Comparison of ENCODE assay signal across 8 cellular contexts in genomic region chr4:152779513-152780266, GRCh38. TPM values are rescaled to one million over a fixed set of nuclear protein-coding genes. Genes with fewer than 3 reads are reported as not detected.
DNase-seq lines count a peak whose midpoint lies in the region; ATAC-seq and TF ChIP-seq lines count a peak whose summit lies in the region.

TSS of gene ARFIP1 (plus strand) at chr4:152779954. CDS start at chr4:152829634, 49,680 bp downstream.
TSS of gene TIGD4 (minus strand) at chr4:152779730. CDS start at chr4:152771004, 8,726 bp downstream.

- peaks cover 18% of the 10 kb centered on the region; the same call in 1 of the 2 replicates for H3K4me1 ChIP-seq in PC-3 (ENCODE audit: insufficient read depth, low read length)
- peaks cover 28 to 42% (median 35%) of the 10 kb centered on the region in 4 donors for H3K4me1 ChIP-seq in esophagus muscularis mucosa
- peaks cover 0 to 31% of the 10 kb centered on the region in 2 donors for H3K4me1 ChIP-seq in muscle layer of duodenum (ENCODE audit: control insufficient read depth in 1 of 2, insufficient read depth in 2 of 2, low read length in 2 of 2)

- H3K36me3 Mint-ChIP-seq in activated T-cell treated with anti-CD3 and anti-CD28 coated beads, Interleukin-2, amount 50 U/mL, for 4 hours (ENCODE audit: insufficient read depth) = peaks cover 2% of the 10 kb centered on the region

- peaks cover 43% of the 10 kb centered on the region for H3K4me1 Mint-ChIP-seq in activated T-cell treated with anti-CD3 and anti-CD28 coated beads, Interleukin-2, amount 50 U/mL, for 4 hours (ENCODE audit: low read depth)

- H3K79me2 ChIP-seq in PC-3 (ENCODE audit: low read length) = peaks cover 47% of the 10 kb centered on the region

- H3K27me3 ChIP-seq in PC-3 (ENCODE audit: low read length) (no peaks in the 10 kb centered on the region), esophagus muscularis mucosa (no peaks in the 10 kb centered on the region), muscle layer of duodenum (ENCODE audit: low read depth, low read length) (no peaks in the 10 kb centered on the region)

- no peaks in the 10 kb centered on the region for H3F3A ChIP-seq in PC-3 (ENCODE audit: low read length, unreplicated experiment)

- BruUV-seq in PC-3 (replicated peaks; lab: Mats Ljungman, UMichigan) = no TSS peak

- TF ChIP-seq CTCF in PC-3 (conservative IDR thresholded peaks at IDR 0.05; ENCODE audit: low read depth, low read length) (peak; percentile 26; the same call in 1 of the 2 replicates), esophagus muscularis mucosa (IDR thresholded peaks at IDR 0.05) (peak in 2 of 3 experiments; percentile 26 to 30)

- H3K4me2 ChIP-seq in PC-3 (ENCODE audit: low read length) = peak within 1 kb of the TSS; percentile 78

- peak within 1 kb of the TSS; percentile 69 for H3K9ac ChIP-seq in PC-3 (ENCODE audit: low read length)

- H2AFZ ChIP-seq in PC-3 (ENCODE audit: low read length) = peak within 1 kb of the TSS; percentile 84

- no peaks in the 10 kb centered on the region for H3K27me3 Mint-ChIP-seq in activated T-cell treated with anti-CD3 and anti-CD28 coated beads, Interleukin-2, amount 50 U/mL, for 4 hours (ENCODE audit: low read depth)

- H3K9me3 Mint-ChIP-seq in activated T-cell treated with anti-CD3 and anti-CD28 coated beads, Interleukin-2, amount 50 U/mL, for 4 hours = no peaks in the 10 kb centered on the region

- under 1% methylated on average over 31 of the region's 55 CpGs for WGBS in esophagus muscularis mucosa

- peak within 1 kb of the TSS; percentile 88 for H3K4me3 ChIP-seq in Jurkat, Clone E6-1 (ENCODE audit: low read length)
- H3K4me3 ChIP-seq in PC-3 (ENCODE audit: low read length) = peak within 1 kb of the TSS; percentile 98
- peak within 1 kb of the TSS; percentile 56 to 84 (median 81) for H3K4me3 ChIP-seq in esophagus muscularis mucosa
- H3K4me3 ChIP-seq in muscle layer of duodenum (ENCODE audit: low read depth in 1 of 2, low read length in 2 of 2) = peak within 1 kb of the TSS; percentile 88

- intact Hi-C loops in PC-3 (cut with micrococcal nuclease) (no loop called here), esophagus muscularis mucosa (cut with DNase I) (loop anchor here (10.0 kb wide), 1 partner anchor 1685 kb away; the partner anchor contains the start of gene RPS3A)

- CTCF ChIA-PET in PC-3 (lab: Charles Lee) = no interaction called here

- no peak for TF ChIP-seq POLR2A in esophagus muscularis mucosa (IDR thresholded peaks at IDR 0.05; ENCODE audit: low read depth)

- peaks cover 20% of the 10 kb centered on the region; the same call in 1 of the 2 replicates for H4K20me1 ChIP-seq in PC-3 (ENCODE audit: low read length)

- H3K36me3 ChIP-seq in PC-3 (ENCODE audit: low read depth, low read length) (no peaks in the 10 kb centered on the region), esophagus muscularis mucosa (no peaks in the 10 kb centered on the region), muscle layer of duodenum (ENCODE audit: control insufficient read depth in 1 of 2, insufficient read depth in 2 of 2, low read length in 2 of 2) (peaks cover 0 to 3% of the 10 kb centered on the region in 2 donors)

- TF ChIP-seq EP300 in esophagus muscularis mucosa (IDR thresholded peaks at IDR 0.05) = no peak

- DNase-seq in DMS53 treated with DMSO at 0.1 percent for 48 hours (lab: John Stamatoyannopoulos, UW; ENCODE audit: unreplicated experiment) (peak; percentile 88), PC-3 (peak; percentile 94), esophagus muscularis mucosa (ENCODE audit: extremely low spot score) (peak; percentile 99)
- DNase-seq in Jurkat, Clone E6-1 (ENCODE audit: low read depth, low spot score) = peak; percentile 93
- DNase-seq in activated T-cell treated with anti-CD3 and anti-CD28 coated beads, Interleukin-2, amount 50 U/mL, for 4 hours = peak; percentile 92
- peak; percentile 90 to 91 for DNase-seq in stimulated activated CD8-positive, alpha-beta memory T cell treated with anti-CD3 and anti-CD28 coated beads, Interleukin-7, amount 100 ng/mL, for 4 hours (ENCODE audit: low read depth in 2 of 2)

- H3K27ac ChIP-seq in PC-3 (ENCODE audit: low read length) = peak within 1 kb of the TSS; percentile 61
- H3K27ac ChIP-seq in esophagus muscularis mucosa (replicated peaks in 1 of 4) = peak within 1 kb of the TSS; percentile 91 to 92 (median 92)
- H3K27ac ChIP-seq in muscle layer of duodenum (ENCODE audit: low read length) = peak within 1 kb of the TSS; percentile 91

- POLR2A ChIA-PET in PC-3 (lab: Charles Lee; ENCODE audit: unreplicated experiment) = interaction anchor here (0.5 to 0.7 kb wide), 4 partner anchors 190 to 482 kb away, joined by 3 to 8 read pairs (median 4); no protein-coding TSS in a partner anchor

- H3K4me3 Mint-ChIP-seq in activated T-cell treated with anti-CD3 and anti-CD28 coated beads, Interleukin-2, amount 50 U/mL, for 4 hours = peak within 1 kb of the TSS; percentile 100

- no peaks in the 10 kb centered on the region for H3K9me3 ChIP-seq in PC-3 (ENCODE audit: low read length)
- H3K9me3 ChIP-seq in esophagus muscularis mucosa = no peaks in the 10 kb centered on the region
- no peaks in the 10 kb centered on the region for H3K9me3 ChIP-seq in muscle layer of duodenum (ENCODE audit: control insufficient read depth in 1 of 2, low read length in 2 of 2)

- peak; percentile 94 for ATAC-seq in GM21619 (IDR thresholded peaks at IDR 0.05; ENCODE audit: unreplicated experiment)
- ATAC-seq in PC-3 = peak; percentile 87
- ATAC-seq in activated T-cell treated with anti-CD3 and anti-CD28 coated beads, Interleukin-2, amount 50 U/mL, for 4 hours = peak; percentile 91 to 92

- H3K9me2 ChIP-seq in PC-3 (replicated peaks; ENCODE audit: low read length) = no peaks in the 10 kb centered on the region

RNA-seq across cellular contexts. Expression of gene ARFIP1, which starts in this region (rescaled TPM):
- 14.4 TPM for polyA plus RNA-seq in Jurkat, Clone E6-1 (2012; ENCODE audit: insufficient read depth, insufficient read length)
- total RNA-seq in PC-3 (2014; rRNA removed) = 23.5 and 28.1 TPM in 2 replicates
- total RNA-seq in activated T-cell treated with anti-CD3 and anti-CD28 coated beads, Interleukin-2, amount 50 U/mL, for 4 hours = 10 to 100 TPM in 2 of 3 donors, 1 to 10 TPM in 1; 9.8 to 11.7 (median 10.7) TPM
- total RNA-seq in esophagus muscularis mucosa = 10 to 100 TPM; 26.3 to 36.1 (median 30.6) TPM

RNA-seq across cellular contexts. Expression of gene TIGD4, which starts in this region (rescaled TPM):
- 0.47 TPM for polyA plus RNA-seq in Jurkat, Clone E6-1 (2012; ENCODE audit: insufficient read depth, insufficient read length)
- total RNA-seq in PC-3 (2014; rRNA removed) (0.07 TPM in 1 of 2 replicates, not detected in the other), esophagus muscularis mucosa (under 1 TPM; 0.17 to 0.52 (median 0.37) TPM)
- under 1 TPM; 0.28 to 0.38 (median 0.32) TPM for total RNA-seq in activated T-cell treated with anti-CD3 and anti-CD28 coated beads, Interleukin-2, amount 50 U/mL, for 4 hours

Comparison
In these comparisons a context has a peak if more than half of its experiments do, and no peak if none do; other contexts are left out.
1. Peak in every context shown above with its lines: DNase-seq, ATAC-seq, H3K4me3 ChIP-seq and H3K27ac ChIP-seq.